ENCODE assay signal across 12 cellular contexts in the genomic region with DNA sequence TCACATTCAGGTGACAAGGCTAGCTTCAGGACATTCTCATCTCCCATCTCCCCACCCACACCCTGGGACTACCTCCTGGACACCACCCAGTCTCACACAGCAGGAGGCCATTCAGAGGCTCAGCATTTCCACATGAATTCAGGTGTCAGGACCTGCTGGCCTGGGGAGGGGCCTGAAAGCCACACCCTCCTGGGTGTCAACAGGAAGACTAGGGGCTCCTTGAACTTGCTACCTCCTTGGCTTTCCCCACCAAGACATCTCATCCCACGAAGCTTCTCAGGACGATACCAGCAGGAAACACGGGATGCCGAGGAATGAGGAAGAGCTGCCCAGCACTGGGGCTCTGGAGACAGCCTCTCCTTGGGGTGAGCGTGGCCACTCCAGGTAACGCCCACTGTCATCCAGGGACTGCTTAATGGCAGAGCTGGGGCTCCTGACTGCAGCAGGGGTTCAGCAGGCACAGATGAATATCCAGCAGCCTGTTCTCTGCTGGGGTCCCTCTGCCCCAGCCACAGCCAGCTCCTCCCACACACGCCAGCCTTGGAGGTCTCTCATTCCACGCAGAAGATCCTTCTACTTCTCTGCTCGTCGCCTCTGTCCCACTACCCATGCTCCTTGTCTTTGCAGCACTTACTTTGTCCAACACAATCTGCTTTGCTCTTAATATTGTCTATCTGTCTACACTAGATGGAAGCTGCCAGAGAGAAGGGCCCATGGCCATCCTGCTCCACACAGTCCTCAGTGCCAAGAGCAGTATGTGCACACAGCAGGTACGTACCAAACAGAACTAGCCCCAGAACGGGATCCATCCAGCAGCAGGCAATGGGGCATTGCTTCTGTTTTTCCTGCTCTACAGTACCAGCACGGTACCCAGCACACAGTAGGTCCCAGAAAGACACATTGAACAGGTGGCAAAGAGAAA.
DNase-seq lines count a peak whose midpoint lies in the region; ATAC-seq and TF ChIP-seq lines count a peak whose summit lies in the region.
"Had no signal": no experiment of that assay in that cellular context is flagged by ENCODE, and none has a peak within 500 bp of the region (broad histone marks: within the 10 kb centered on the region; RNA-seq: fewer than 3 reads in every experiment).

No MANE protein-coding gene starts in this region.

- H3K4me3 ChIP-seq in RWPE2 (ENCODE audit: severe bottlenecking) (no peak overlapping the region), esophagus muscularis mucosa (no peak overlapping the region), trophoblast cell (ENCODE audit: low read depth, low read length) (no peak overlapping the region)

- no peaks in the 10 kb centered on the region for H3K79me1 ChIP-seq in trophoblast cell (ENCODE audit: low read length)

- H3K36me3 Mint-ChIP-seq in CD4-positive, alpha-beta T cell (ENCODE audit: low read depth): peaks cover 12% of the 10 kb centered on the region
- no peaks in the 10 kb centered on the region for H3K36me3 Mint-ChIP-seq in activated naive CD8-positive, alpha-beta T cell treated with anti-CD3 and anti-CD28 coated beads for 36 hours

- peak overlapping the region; percentile 22 for H3K23ac ChIP-seq in trophoblast cell (ENCODE audit: low read length)

- POLR2A ChIA-PET in CD4-positive, alpha-beta T cell (lab: Charles Lee): interaction anchor here (0.7 to 2.1 kb wide), 6 partner anchors 23 to 86 kb away, joined by 3 to 8 read pairs (median 4); no protein-coding TSS in a partner anchor

- H2BK12ac ChIP-seq in trophoblast cell (ENCODE audit: low read length): no peak overlapping the region

- TF ChIP-seq CTCF in CD4-positive, alpha-beta T cell (IDR thresholded peaks at IDR 0.05): no peak
- TF ChIP-seq CTCF in RWPE2 (IDR thresholded peaks at IDR 0.05; ENCODE audit: poor library complexity, severe bottlenecking): no peak
- no peak for TF ChIP-seq CTCF in esophagus muscularis mucosa (IDR thresholded peaks at IDR 0.05)
- TF ChIP-seq CTCF in GM20000 (IDR thresholded peaks at IDR 0.05; ENCODE audit: extremely low read depth, missing control alignments): no peak

- H3K27ac Mint-ChIP-seq in CD4-positive, alpha-beta T cell: peak overlapping the region; percentile 65
- no peak overlapping the region for H3K27ac Mint-ChIP-seq in activated naive CD8-positive, alpha-beta T cell treated with anti-CD3 and anti-CD28 coated beads for 36 hours

- TF ChIP-seq POLR2A in esophagus muscularis mucosa (IDR thresholded peaks at IDR 0.05; ENCODE audit: low read depth): no peak

- no peak overlapping the region for H4K91ac ChIP-seq in trophoblast cell (ENCODE audit: low read depth, low read length)

- no peak overlapping the region for H2BK120ac ChIP-seq in trophoblast cell (ENCODE audit: insufficient read depth, low read length, poor library complexity)

- no peak overlapping the region for H4K8ac ChIP-seq in trophoblast cell (ENCODE audit: low read depth, low read length)

- no peak overlapping the region for H3K14ac ChIP-seq in trophoblast cell (ENCODE audit: low read length)

- TF ChIP-seq EP300 in esophagus muscularis mucosa (IDR thresholded peaks at IDR 0.05): no peak

- peaks cover 13% of the 10 kb centered on the region for H3K4me1 ChIP-seq in RWPE2 (ENCODE audit: insufficient read depth, poor library complexity, severe bottlenecking)
- peaks cover 23 to 66% (median 57%) of the 10 kb centered on the region in 4 donors for H3K4me1 ChIP-seq in esophagus muscularis mucosa
- H3K4me1 ChIP-seq in trophoblast cell (ENCODE audit: control insufficient read depth in 1 of 2, insufficient read depth in 2 of 2, low read length in 2 of 2): peaks cover 4 to 5% of the 10 kb centered on the region in 2 experiments

- H2AFZ ChIP-seq in trophoblast cell (ENCODE audit: insufficient read depth, low read length, poor library complexity): peak overlapping the region; percentile 9

- no peaks in the 10 kb centered on the region for H3K9me3 ChIP-seq in CD4-positive, alpha-beta T cell (ENCODE audit: control insufficient read depth, low read length)
- no peaks in the 10 kb centered on the region for H3K9me3 ChIP-seq in RWPE2 (ENCODE audit: severe bottlenecking)
- H3K9me3 ChIP-seq in esophagus muscularis mucosa: no peaks in the 10 kb centered on the region
- H3K9me3 ChIP-seq in trophoblast cell (ENCODE audit: insufficient read depth, low read depth, low read length): no peaks in the 10 kb centered on the region

- ATAC-seq in CD4-positive, alpha-beta T cell (ENCODE audit: poor library complexity): no peak
- no peak for ATAC-seq in RWPE2 (ENCODE audit: low read depth)

- no peak overlapping the region for H3K4me3 Mint-ChIP-seq in CD4-positive, alpha-beta T cell
- no peak overlapping the region for H3K4me3 Mint-ChIP-seq in activated naive CD8-positive, alpha-beta T cell treated with anti-CD3 and anti-CD28 coated beads for 36 hours

- H2AK5ac ChIP-seq in trophoblast cell (ENCODE audit: low read length): no peak overlapping the region

- H3K27me3 ChIP-seq in CD4-positive, alpha-beta T cell (ENCODE audit: control insufficient read depth, insufficient read depth, low read length): no peaks in the 10 kb centered on the region
- H3K27me3 ChIP-seq in RWPE2 (ENCODE audit: insufficient read depth, poor library complexity, severe bottlenecking): no peaks in the 10 kb centered on the region
- no peaks in the 10 kb centered on the region for H3K27me3 ChIP-seq in esophagus muscularis mucosa
- H3K27me3 ChIP-seq in trophoblast cell (ENCODE audit: insufficient read depth, low read length): no peaks in the 10 kb centered on the region

- H3K27ac ChIP-seq in CD4-positive, alpha-beta T cell (ENCODE audit: low read depth, low read length): no peak overlapping the region
- H3K27ac ChIP-seq in RWPE2 (ENCODE audit: poor library complexity, severe bottlenecking) (peak overlapping the region; percentile 44), esophagus muscularis mucosa (replicated peaks in 1 of 4) (peak overlapping the region in 3 of 4 donors; percentile 53 to 71 (median 64)), trophoblast cell (ENCODE audit: low read depth, low read length) (no peak overlapping the region)
- H3K27ac ChIP-seq: C4-2B had no signal

- 89% methylated on average over 12 of the region's 13 CpGs for WGBS in esophagus muscularis mucosa
- no CpG with 5 or more reads among the region's 13 CpGs for WGBS in trophoblast cell (ENCODE audit: extremely low coverage, insufficient coverage, insufficient read length)

- H2BK5ac ChIP-seq in trophoblast cell (ENCODE audit: low read depth, low read length, poor library complexity): no peak overlapping the region

- H3K9ac ChIP-seq in trophoblast cell (ENCODE audit: low read length): no peak overlapping the region

- no peak overlapping the region for H3K4me2 ChIP-seq in trophoblast cell (ENCODE audit: low read length)

- H3K27me3 Mint-ChIP-seq in CD4-positive, alpha-beta T cell: no peaks in the 10 kb centered on the region
- H3K27me3 Mint-ChIP-seq in activated naive CD8-positive, alpha-beta T cell treated with anti-CD3 and anti-CD28 coated beads for 36 hours: no peaks in the 10 kb centered on the region

- no peak overlapping the region for H3K18ac ChIP-seq in trophoblast cell (ENCODE audit: low read length)

- no peaks in the 10 kb centered on the region for H3K36me3 ChIP-seq in RWPE2 (ENCODE audit: low read depth)
- H3K36me3 ChIP-seq in esophagus muscularis mucosa: peaks cover 0 to 6% (median 2%) of the 10 kb centered on the region in 4 donors
- H3K36me3 ChIP-seq in trophoblast cell (ENCODE audit: control insufficient read depth in 1 of 2, insufficient read depth in 2 of 2, low read length in 2 of 2): no peaks in the 10 kb centered on the region

- H3K9me3 Mint-ChIP-seq in CD4-positive, alpha-beta T cell: no peaks in the 10 kb centered on the region
- no peaks in the 10 kb centered on the region for H3K9me3 Mint-ChIP-seq in activated naive CD8-positive, alpha-beta T cell treated with anti-CD3 and anti-CD28 coated beads for 36 hours

- peaks cover 92% of the 10 kb centered on the region for H3K4me1 Mint-ChIP-seq in CD4-positive, alpha-beta T cell (ENCODE audit: low read depth)
- peaks cover 56% of the 10 kb centered on the region for H3K4me1 Mint-ChIP-seq in activated naive CD8-positive, alpha-beta T cell treated with anti-CD3 and anti-CD28 coated beads for 36 hours

- no peak for DNase-seq in CD4-positive, alpha-beta T cell
- no peak for DNase-seq in RWPE2 (ENCODE audit: low spot score)
- DNase-seq in esophagus muscularis mucosa (ENCODE audit: extremely low spot score): no peak
- DNase-seq in trophoblast cell: no peak
- DNase-seq in cortex of kidney (lab: John Stamatoyannopoulos, UW): no peak
- DNase-seq in GM20000 (ENCODE audit: low spot score): no peak
- no peak for DNase-seq in HPDE6-E6E7 (ENCODE audit: extremely low spot score)
- no peak for DNase-seq in activated naive CD8-positive, alpha-beta T cell treated with anti-CD3 and anti-CD28 coated beads for 36 hours
- DNase-seq: activated CD8-positive, alpha-beta memory T cell treated with anti-CD3 and anti-CD28 coated beads for 24 hours; dermis blood vessel endothelial cell; NCI-H2107 had no signal

- H4K12ac ChIP-seq in trophoblast cell (ENCODE audit: low read depth, low read length): no peak overlapping the region

- H3K79me2 ChIP-seq in trophoblast cell (ENCODE audit: control insufficient read depth, insufficient read depth, low read length, poor library complexity): no peaks in the 10 kb centered on the region

- intact Hi-C loops in CD4-positive, alpha-beta T cell (cut with DNase I, micrococcal nuclease): loop anchor here in 1 of 2 experiments (2.0 kb wide), 1 partner anchor 49 kb away; no protein-coding TSS in a partner anchor
- intact Hi-C loops in esophagus muscularis mucosa (cut with DNase I): no loop called here

- CTCF ChIA-PET in CD4-positive, alpha-beta T cell (lab: Charles Lee): interaction anchor here (1.0 to 1.6 kb wide), 2 partner anchors 11 to 64 kb away, joined by 4 read pairs; no protein-coding TSS in a partner anchor

- H3K4ac ChIP-seq in trophoblast cell (ENCODE audit: low read depth, low read length): no peak overlapping the region

Comparison
In these comparisons a context has a peak if more than half of its experiments do, and no peak if none do; other contexts are left out.
1. H3K27ac ChIP-seq: peak in RWPE2 (single experiment) and esophagus muscularis mucosa (3 of 4); none in CD4-positive, alpha-beta T cell (single experiment) and trophoblast cell (single experiment).